ENCODE assay signal across 1 cellular context in genomic region chr22:37638351-37639069, GRCh38.
TF ChIP-seq lines count a peak whose summit lies in the region.

No MANE protein-coding gene starts in this region.

TF ChIP-seq in GM23338, 12 proteins besides CTCF, POLR2A, EP300 and RAD21 (continued from another document):
- TF ChIP-seq ZNF462 (CRISPR knock-in tag; IDR thresholded peaks at IDR 0.05), result no peak
